In genomic region chr16:79873825-79874224, GRCh38 we compare ENCODE assay signal across 27 cellular contexts.
DNase-seq lines count a peak whose midpoint lies in the region; ATAC-seq, FAIRE-seq and TF ChIP-seq lines count a peak whose summit lies in the region.
"Had no signal": no experiment of that assay in that cellular context is flagged by ENCODE, and none has a peak within 500 bp of the region (broad histone marks: within the 10 kb centered on the region; RNA-seq: fewer than 3 reads in every experiment).

No MANE protein-coding gene starts in this region.

- no peak overlapping the region for H3K9ac ChIP-seq in K562 (ENCODE audit: insufficient read depth in 1 of 2, low read depth in 2 of 2, low read length in 2 of 2)
- H3K9ac ChIP-seq: BLaER1 had no signal

- peaks cover 11% of the 10 kb centered on the region for H3K27me3 Mint-ChIP-seq in activated naive CD4-positive, alpha-beta T cell treated with anti-CD3 and anti-CD28 coated beads, Interleukin-2, amount 10 ng/mL, durations not matched to agents 7 days and 5 days

- peaks cover 27 to 44% of the 10 kb centered on the region in 2 experiments for H3K4me1 ChIP-seq in K562 (replicated peaks in 1 of 2; ENCODE audit: control insufficient read depth in 2 of 2, insufficient read depth in 2 of 2, low read length in 2 of 2)
- H3K4me1 ChIP-seq in esophagus squamous epithelium, result peaks cover 0 to 49% (median 11%) of the 10 kb centered on the region in 3 donors
- H3K4me1 ChIP-seq in small intestine (ENCODE audit: control insufficient read depth in 2 of 2, insufficient read depth in 1 of 2, low read depth in 1 of 2, low read length in 1 of 2), result peaks cover 0 to 7% of the 10 kb centered on the region in 2 donors
- H3K4me1 ChIP-seq in psoas muscle, result no peaks in the 10 kb centered on the region
- H3K4me1 ChIP-seq: BE2C, BLaER1 had no signal

- no peak for TF ChIP-seq RAD21 in K562 (CRISPR knock-in tag; conservative IDR thresholded peaks at IDR 0.05 in 1 of 2, IDR thresholded peaks at IDR 0.05 in 1 of 2)

- H3K9me3 Mint-ChIP-seq in activated naive CD4-positive, alpha-beta T cell treated with anti-CD3 and anti-CD28 coated beads, Interleukin-2, amount 10 ng/mL, durations not matched to agents 7 days and 5 days, result no peaks in the 10 kb centered on the region

- no peaks in the 10 kb centered on the region for H3K79me2 ChIP-seq in K562 (ENCODE audit: control insufficient read depth, insufficient read depth, low read length)

- H3K36me3 Mint-ChIP-seq in activated naive CD4-positive, alpha-beta T cell treated with anti-CD3 and anti-CD28 coated beads, Interleukin-2, amount 10 ng/mL, durations not matched to agents 7 days and 5 days, result no peaks in the 10 kb centered on the region
- H3K36me3 Mint-ChIP-seq: CD14-positive monocyte; CD4-positive, alpha-beta memory T cell; CD4-positive, CD25-positive, alpha-beta regulatory T cell; CD8-positive, alpha-beta memory T cell had no signal

- no peaks in the 10 kb centered on the region for H3K4me1 Mint-ChIP-seq in activated naive CD4-positive, alpha-beta T cell treated with anti-CD3 and anti-CD28 coated beads, Interleukin-2, amount 10 ng/mL, durations not matched to agents 7 days and 5 days
- H3K4me1 Mint-ChIP-seq: CD14-positive monocyte; CD4-positive, alpha-beta memory T cell; CD4-positive, CD25-positive, alpha-beta regulatory T cell; CD8-positive, alpha-beta memory T cell had no signal

- in situ Hi-C loops in K562 (cut with MboI), result no loop called here

- H3K27me3 ChIP-seq in K562 (ENCODE audit: control insufficient read depth in 2 of 2, insufficient read depth in 2 of 2, low read length in 2 of 2) (no peaks in the 10 kb centered on the region), esophagus squamous epithelium (no peaks in the 10 kb centered on the region), small intestine (ENCODE audit: control insufficient read depth in 2 of 2, insufficient read depth in 2 of 2, low read length in 2 of 2) (no peaks in the 10 kb centered on the region), psoas muscle (ENCODE audit: insufficient read depth in 3 of 3, low read length in 2 of 3) (no peaks in the 10 kb centered on the region)
- H3K27me3 ChIP-seq: BE2C, BLaER1 had no signal

- H3K27ac ChIP-seq in RWPE1 (peak overlapping the region; percentile 65; the same call in 1 of the 2 replicates), K562 (ENCODE audit: extremely low read depth, low read depth, low read length) (no peak overlapping the region), esophagus squamous epithelium (peak overlapping the region; percentile 3 to 65 (median 62)), small intestine (ENCODE audit: low read depth in 1 of 2, low read length in 1 of 2) (no peak overlapping the region), psoas muscle (no peak overlapping the region)
- H3K27ac ChIP-seq: BLaER1 had no signal

- 74% methylated on average over 5 of the region's 5 CpGs for WGBS in K562 (ENCODE audit: insufficient coverage, low coverage, missing lambda C conversion rate)
- WGBS in esophagus squamous epithelium, 2 donors, result 59 to 61% methylated on average over 5 of the region's 5 CpGs
- 20 to 74% (median 47%) methylated on average over 5 of the region's 5 CpGs for WGBS in small intestine, 3 donors
- WGBS in psoas muscle, 3 donors, result 70 to 80% (median 75%) methylated on average over 5 of the region's 5 CpGs

- H3K4me3 ChIP-seq in K562 (no peak overlapping the region), esophagus squamous epithelium (no peak overlapping the region), small intestine (ENCODE audit: low read depth in 1 of 2, low read length in 2 of 2) (no peak overlapping the region), psoas muscle (no peak overlapping the region)
- H3K4me3 ChIP-seq: BLaER1, GM12878 had no signal

- no peak for DNase-seq in RWPE1 (ENCODE audit: low spot score)
- DNase-seq in K562 (ENCODE audit: extremely low read depth in 1 of 4, low spot score in 3 of 4), result no peak
- DNase-seq in esophagus squamous epithelium (lab: John Stamatoyannopoulos, UW), result no peak
- DNase-seq in small intestine, result peak; percentile 45
- no peak for DNase-seq in activated naive CD4-positive, alpha-beta T cell treated with anti-CD3 and anti-CD28 coated beads, Interleukin-2, amount 10 ng/mL, durations not matched to agents 7 days and 5 days
- no peak for DNase-seq in psoas muscle
- DNase-seq: 8988T; ACHN; BE2C; C1 segment of cervical spinal cord; CD4-positive, alpha-beta memory T cell; CD4-positive, CD25-positive, alpha-beta regulatory T cell; CD8-positive, alpha-beta memory T cell; COR-L47; DMS 273 treated with DMSO at 0.1 percent for 48 hours; DMS153; DMS79; DND-41; EL; GDM1 had no signal

- FAIRE-seq in K562 (lab: Jason Lieb, UNC) (no peak), small intestine (lab: Jason Lieb, UNC) (no peak)
- FAIRE-seq: A204.1, GM12878, GM12892, GM18507 had no signal

- POLR2A ChIA-PET in RWPE1 (lab: Yijun Ruan, JAX; ENCODE audit: low non-redundant PET) (no interaction called here), K562 (lab: Yijun Ruan, JAX) (interaction anchor here (1.1 to 1.7 kb wide), 2 partner anchors 10 to 23 kb away, joined by 4 to 5 read pairs; no protein-coding TSS in a partner anchor)

- no peak overlapping the region for H3K4me2 ChIP-seq in K562 (ENCODE audit: insufficient read depth, low read length)
- H3K4me2 ChIP-seq: BLaER1 had no signal

- H2AFZ ChIP-seq in K562 (ENCODE audit: low read depth, low read length), result no peak overlapping the region; the same call in 1 of the 2 replicates

- no peaks in the 10 kb centered on the region; the same call in 2 of the 3 replicates for H3K36me3 ChIP-seq in K562 (ENCODE audit: control insufficient read depth, insufficient read depth, low read length)
- no peaks in the 10 kb centered on the region for H3K36me3 ChIP-seq in esophagus squamous epithelium
- H3K36me3 ChIP-seq in small intestine (ENCODE audit: control insufficient read depth in 2 of 2, insufficient read depth in 2 of 2, low read length in 2 of 2), result no peaks in the 10 kb centered on the region
- H3K36me3 ChIP-seq in psoas muscle (ENCODE audit: insufficient read depth in 1 of 2, low read depth in 1 of 2), result no peaks in the 10 kb centered on the region
- H3K36me3 ChIP-seq: BE2C, BLaER1 had no signal

- TF ChIP-seq CTCF in RWPE1 (conservative IDR thresholded peaks at IDR 0.05; ENCODE audit: low read depth) (no peak), K562 (IDR thresholded peaks at IDR 0.05 in 2 of 3, conservative IDR thresholded peaks at IDR 0.05 in 1 of 3; ENCODE audit: insufficient read depth in 2 of 3, low read depth in 1 of 3, low read length in 3 of 3) (no peak), esophagus squamous epithelium (IDR thresholded peaks at IDR 0.05) (no peak), psoas muscle (IDR thresholded peaks at IDR 0.05) (no peak)

- no peak for ATAC-seq in K562
- no peak for ATAC-seq in psoas muscle
- no peak for ATAC-seq in HG03378 (IDR thresholded peaks at IDR 0.05; ENCODE audit: unreplicated experiment)
- ATAC-seq: GM12878 had no signal

- BruUV-seq in K562 (replicated peaks; lab: Mats Ljungman, UMichigan), result no TSS peak

- H3K27ac Mint-ChIP-seq in activated naive CD4-positive, alpha-beta T cell treated with anti-CD3 and anti-CD28 coated beads, Interleukin-2, amount 10 ng/mL, durations not matched to agents 7 days and 5 days, result no peak overlapping the region
- H3K27ac Mint-ChIP-seq: CD14-positive monocyte; CD4-positive, alpha-beta memory T cell; CD4-positive, CD25-positive, alpha-beta regulatory T cell; CD8-positive, alpha-beta memory T cell had no signal

- no peak overlapping the region for H3K4me3 Mint-ChIP-seq in activated naive CD4-positive, alpha-beta T cell treated with anti-CD3 and anti-CD28 coated beads, Interleukin-2, amount 10 ng/mL, durations not matched to agents 7 days and 5 days
- H3K4me3 Mint-ChIP-seq: CD14-positive monocyte; CD4-positive, alpha-beta memory T cell; CD4-positive, CD25-positive, alpha-beta regulatory T cell; CD8-positive, alpha-beta memory T cell had no signal

- no peak for TF ChIP-seq EP300 in K562 (IDR thresholded peaks at IDR 0.05; ENCODE audit: low read length)

- H3K9me3 ChIP-seq in K562 (replicated peaks; ENCODE audit: control insufficient read depth, insufficient read depth, low read depth, low read length) (peaks cover 12% of the 10 kb centered on the region), esophagus squamous epithelium (no peaks in the 10 kb centered on the region), small intestine (ENCODE audit: control insufficient read depth, low read depth) (no peaks in the 10 kb centered on the region), psoas muscle (no peaks in the 10 kb centered on the region)
- H3K9me3 ChIP-seq: BLaER1 had no signal

- CTCF ChIA-PET in RWPE1 (lab: Yijun Ruan, JAX) (no interaction called here), K562 (lab: Yijun Ruan, JAX; ENCODE audit: low intra/inter-chr PET ratio) (no interaction called here)
- CTCF ChIA-PET in activated naive CD4-positive, alpha-beta T cell treated with anti-CD3 and anti-CD28 coated beads, Interleukin-2, amount 10 ng/mL, durations not matched to agents 7 days and 5 days (lab: Charles Lee), result no interaction called here

- intact Hi-C loops in K562 (cut with micrococcal nuclease), result no loop called here
- intact Hi-C loops in esophagus squamous epithelium (cut with DNase I), result no loop called here
- intact Hi-C loops in psoas muscle (cut with DNase I), result no loop called here

- TF ChIP-seq POLR2A in K562 (conservative IDR thresholded peaks at IDR 0.05) (no peak), esophagus squamous epithelium (IDR thresholded peaks at IDR 0.05) (no peak)

- no peaks in the 10 kb centered on the region for H4K20me1 ChIP-seq in K562 (replicated peaks; ENCODE audit: control insufficient read depth, insufficient read depth, low read length)
- H4K20me1 ChIP-seq: BLaER1 had no signal

- H3K9me1 ChIP-seq in K562 (ENCODE audit: control insufficient read depth, insufficient read depth, low read length), result no peaks in the 10 kb centered on the region

TF ChIP-seq in K562, 482 proteins besides CTCF, POLR2A, EP300 and RAD21 (continues in another document):
- no peak for TF ChIP-seq ZFX (CRISPR knock-in tag; IDR thresholded peaks at IDR 0.05)
- TF ChIP-seq ZNF639 (CRISPR knock-in tag; conservative IDR thresholded peaks at IDR 0.05 in 1 of 2, IDR thresholded peaks at IDR 0.05 in 1 of 2), result 0 out of 4 replicates have a peak, but pooled peaks of 1 of the 2 experiments have one; percentile 2
- TF ChIP-seq, protein P1, sequence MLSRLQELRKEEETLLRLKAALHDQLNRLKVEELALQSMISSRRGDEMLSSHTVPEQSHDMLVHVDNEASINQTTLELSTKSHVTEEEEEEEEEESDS (CRISPR knock-in tag; IDR thresholded peaks at IDR 0.05), result no peak
- TF ChIP-seq CBX5 (IDR thresholded peaks at IDR 0.05; ENCODE audit: borderline replicate concordance, low read depth), result no peak

Comparison
In these comparisons a context has a peak if more than half of its experiments do, and no peak if none do; other contexts are left out.
1. H3K27ac ChIP-seq: peak in RWPE1 (single experiment) and esophagus squamous epithelium (4 of 4); none in K562 (single experiment), small intestine (0 of 2) and psoas muscle (single experiment).